17 cellular contexts compared by ENCODE assay signal in genomic region chr1:202202500-202203168, GRCh38. TPM values are rescaled to one million over a fixed set of nuclear protein-coding genes. Genes with fewer than 3 reads are reported as not detected.
DNase-seq lines count a peak whose midpoint lies in the region; ATAC-seq and TF ChIP-seq lines count a peak whose summit lies in the region.
"Had no signal": no experiment of that assay in that cellular context is flagged by ENCODE, and none has a peak within 500 bp of the region (broad histone marks: within the 10 kb centered on the region; RNA-seq: fewer than 3 reads in every experiment).

No MANE protein-coding gene starts in this region.

- H3K9me3 ChIP-seq in HEK293 (ENCODE audit: control insufficient read depth, insufficient read depth, low read depth, low read length) = no peaks in the 10 kb centered on the region
- H3K9me3 ChIP-seq: MG63, Peyer's patch had no signal

- no peaks in the 10 kb centered on the region for H3K4me1 ChIP-seq in HEK293 (ENCODE audit: control insufficient read depth, insufficient read depth, low read length)

- CTCF ChIA-PET in HEK293 (lab: Yijun Ruan, JAX) = interaction anchor here (1.2 kb wide), 1 partner anchor 9 kb away, joined by 4 read pairs; the partner anchor contains the start of gene LGR6

- intact Hi-C loops in left ventricle myocardium superior (cut with micrococcal nuclease) = no loop called here

- H3K27me3 Mint-ChIP-seq in chondrocyte (ENCODE audit: low read depth) = peaks cover 6% of the 10 kb centered on the region

- ATAC-seq in left ventricle myocardium superior = peak; percentile 75
- no peak for ATAC-seq in stimulated activated effector memory CD8-positive, alpha-beta T cell treated with anti-CD3 and anti-CD28 coated beads, Interleukin-12 subunit alpha, Interleukin-12 subunit beta, amount 100 ng/mL, for 72 hours
- no peak for ATAC-seq in HG03432 (IDR thresholded peaks at IDR 0.05; ENCODE audit: unreplicated experiment)

- peak; percentile 46 for DNase-seq in chondrocyte (ENCODE audit: low spot score)
- DNase-seq in left ventricle myocardium superior = peak; percentile 63
- DNase-seq in stimulated activated effector memory CD8-positive, alpha-beta T cell treated with anti-CD3 and anti-CD28 coated beads, Interleukin-12 subunit alpha, Interleukin-12 subunit beta, amount 100 ng/mL, for 72 hours (ENCODE audit: low spot score in 2 of 2) = no peak
- DNase-seq in activated effector memory CD4-positive, alpha-beta T cell treated with anti-CD3 and anti-CD28 coated beads, Interleukin-2, amount 50 U/mL, for 16 hours = no peak
- no peak for DNase-seq in OCI-M2 (lab: John Stamatoyannopoulos, UW; ENCODE audit: unreplicated experiment)
- DNase-seq: ACHN, AML-193, DMS79, MG63, NCI-H1092, NCI-H2081 treated with DMSO at 0.1 percent for 48 hours, NCI-H510A, NCI-H82, Peyer's patch had no signal

- TF ChIP-seq CTCF in HEK293 (tag by site-specific recombination; IDR thresholded peaks at IDR 0.05) (no peak), chondrocyte (IDR thresholded peaks at IDR 0.05) (no peak)

- no peaks in the 10 kb centered on the region for H3K9me3 Mint-ChIP-seq in chondrocyte (ENCODE audit: low read depth)
- H3K9me3 Mint-ChIP-seq in stimulated activated effector memory CD8-positive, alpha-beta T cell treated with anti-CD3 and anti-CD28 coated beads, Interleukin-12 subunit alpha, Interleukin-12 subunit beta, amount 100 ng/mL, for 72 hours = no peaks in the 10 kb centered on the region
- H3K9me3 Mint-ChIP-seq: CD4-positive, CD25-positive, alpha-beta regulatory T cell had no signal

- no peak overlapping the region for H3K4me3 Mint-ChIP-seq in chondrocyte (ENCODE audit: unreplicated experiment)
- H3K4me3 Mint-ChIP-seq in stimulated activated effector memory CD8-positive, alpha-beta T cell treated with anti-CD3 and anti-CD28 coated beads, Interleukin-12 subunit alpha, Interleukin-12 subunit beta, amount 100 ng/mL, for 72 hours = no peak overlapping the region
- H3K4me3 Mint-ChIP-seq: CD4-positive, CD25-positive, alpha-beta regulatory T cell had no signal

- no peaks in the 10 kb centered on the region for H3K36me3 ChIP-seq in HEK293 (ENCODE audit: control insufficient read depth in 2 of 2, insufficient read depth in 1 of 2, low read length in 2 of 2)
- H3K36me3 ChIP-seq: MG63, Peyer's patch had no signal

- no peaks in the 10 kb centered on the region for H3K36me3 Mint-ChIP-seq in chondrocyte (ENCODE audit: low read depth)
- no peaks in the 10 kb centered on the region for H3K36me3 Mint-ChIP-seq in stimulated activated effector memory CD8-positive, alpha-beta T cell treated with anti-CD3 and anti-CD28 coated beads, Interleukin-12 subunit alpha, Interleukin-12 subunit beta, amount 100 ng/mL, for 72 hours
- H3K36me3 Mint-ChIP-seq: CD4-positive, CD25-positive, alpha-beta regulatory T cell had no signal

- no peak overlapping the region for H3K27ac ChIP-seq in HEK293 (ENCODE audit: extremely low read depth, low read depth, low read length)

- peaks cover 17% of the 10 kb centered on the region for H3K4me1 Mint-ChIP-seq in chondrocyte (ENCODE audit: low read depth)
- H3K4me1 Mint-ChIP-seq in stimulated activated effector memory CD8-positive, alpha-beta T cell treated with anti-CD3 and anti-CD28 coated beads, Interleukin-12 subunit alpha, Interleukin-12 subunit beta, amount 100 ng/mL, for 72 hours = peaks cover 54% of the 10 kb centered on the region

- POLR2A ChIA-PET in HEK293 (lab: Yijun Ruan, JAX) = no interaction called here

- no peak overlapping the region for H3K27ac Mint-ChIP-seq in chondrocyte (ENCODE audit: unreplicated experiment)
- H3K27ac Mint-ChIP-seq in stimulated activated effector memory CD8-positive, alpha-beta T cell treated with anti-CD3 and anti-CD28 coated beads, Interleukin-12 subunit alpha, Interleukin-12 subunit beta, amount 100 ng/mL, for 72 hours = peak overlapping the region; percentile 14
- H3K27ac Mint-ChIP-seq: CD4-positive, CD25-positive, alpha-beta regulatory T cell had no signal

- H3K4me3 ChIP-seq in HEK293 (ENCODE audit: low read depth, low read length) = no peak overlapping the region
- H3K4me3 ChIP-seq: MG63, Peyer's patch had no signal

TF ChIP-seq in HEK293, 187 proteins besides CTCF, POLR2A, EP300 and RAD21:
- TF ChIP-seq PRDM10 (tag by site-specific recombination; IDR thresholded peaks at IDR 0.05) (peak; percentile 49; the same call in 1 of the 2 replicates), ZNF146 (tag by site-specific recombination; IDR thresholded peaks at IDR 0.05) (no peak), ZNF548 (tag by site-specific recombination; IDR thresholded peaks at IDR 0.05) (no peak)
TF ChIP-seq in HEK293: peak in this region for 1.

RNA-seq across cellular contexts. Expression of gene LGR6, which starts 9.0 kb away (rescaled TPM):
- total RNA-seq in chondrocyte (1.4 to 4.1 TPM (median 1.8 TPM) in 3 replicates), left ventricle myocardium superior (2.9 TPM)

RNA-seq across cellular contexts. Expression of gene PTPN7, which starts 42.2 kb away (rescaled TPM):
- total RNA-seq in chondrocyte (not detected in 3 replicates), left ventricle myocardium superior (0.92 TPM)

RNA-seq across cellular contexts. Expression of gene ARL8A, which starts 58.1 kb away (rescaled TPM):
- total RNA-seq in chondrocyte (73.9 to 95.1 TPM (median 95.1 TPM) in 3 replicates), left ventricle myocardium superior (65.1 TPM)

Comparison
In these comparisons a context has a peak if more than half of its experiments do, and no peak if none do; other contexts are left out.
1. DNase-seq: peak in chondrocyte (single experiment) and left ventricle myocardium superior (single experiment); none in stimulated activated effector memory CD8-positive, alpha-beta T cell treated with anti-CD3 and anti-CD28 coated beads, Interleukin-12 subunit alpha, Interleukin-12 subunit beta, amount 100 ng/mL, for 72 hours (0 of 2), activated effector memory CD4-positive, alpha-beta T cell treated with anti-CD3 and anti-CD28 coated beads, Interleukin-2, amount 50 U/mL, for 16 hours (single experiment) and OCI-M2 (single experiment).